ENCODE assay signal across 8 cellular contexts in the genomic region with DNA sequence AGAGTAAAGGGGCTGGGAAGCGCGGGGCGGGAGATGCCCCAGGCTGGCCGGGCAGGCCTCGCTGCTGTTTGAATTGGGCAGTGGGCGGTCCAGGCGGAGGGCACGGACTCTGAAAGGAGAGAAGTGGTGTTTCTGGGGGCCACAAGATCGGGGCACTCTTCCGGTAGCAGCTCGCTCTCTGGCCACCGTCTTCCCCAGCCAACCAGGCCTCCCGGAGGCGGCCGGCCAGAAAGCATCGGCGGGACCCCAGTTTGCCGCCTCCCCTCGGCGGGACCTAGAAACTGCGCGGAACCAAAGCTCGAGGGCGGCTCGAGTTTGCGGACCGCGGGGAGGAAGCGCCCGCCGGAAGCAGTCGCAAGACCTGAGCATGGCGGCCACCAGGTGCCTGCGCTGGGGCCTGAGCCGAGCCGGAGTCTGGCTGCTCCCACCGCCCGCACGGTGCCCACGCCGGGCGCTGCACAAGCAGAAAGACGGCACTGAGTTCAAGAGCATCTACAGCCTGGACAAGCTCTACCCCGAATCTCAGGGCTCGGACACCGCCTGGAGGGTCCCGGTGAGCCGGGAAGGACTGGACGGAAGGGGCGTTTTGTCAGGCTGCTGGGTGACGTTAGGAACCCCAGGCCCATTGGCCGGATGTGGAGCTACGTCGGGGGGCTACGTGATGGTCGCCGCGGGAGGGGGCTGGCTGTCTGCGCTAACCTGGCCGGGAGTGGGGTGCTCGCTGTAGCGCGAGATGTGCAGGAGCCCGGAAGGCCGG. TPM values are rescaled to one million over a fixed set of nuclear protein-coding genes. Genes with fewer than 3 reads are reported as not detected.
DNase-seq lines count a peak whose midpoint lies in the region; ATAC-seq and TF ChIP-seq lines count a peak whose summit lies in the region.

MRPL58 (plus strand) TSS at position 351 of the 757 bp plus-strand sequence; CDS start at position 368, 17 bp downstream.

- H2AK9ac ChIP-seq in IMR-90 (replicated peaks; ENCODE audit: low read depth, low read length, poor library complexity): peak within 1 kb of the TSS; percentile 89

- dilution Hi-C loops in IMR-90 (cut with HindIII; ENCODE audit: low sequenced_read_pairs, unreplicated experiment): no loop called here

- H3K9me3 ChIP-seq in IMR-90 (ENCODE audit: control insufficient read depth, insufficient read depth, low read length) (no peaks in the 10 kb centered on the region), Peyer's patch (no peaks in the 10 kb centered on the region), fibroblast of lung (ENCODE audit: control insufficient read depth, insufficient read depth, low read depth, low read length) (no peaks in the 10 kb centered on the region)

- H3K79me1 ChIP-seq in IMR-90 (ENCODE audit: low read depth in 1 of 2, low read length in 2 of 2): peaks cover 13 to 31% of the 10 kb centered on the region in 2 experiments

- H3K27ac Mint-ChIP-seq in activated T-helper 1 cell treated with anti-CD3 and anti-CD28 coated beads, Interleukin-12 subunit alpha, Interleukin-12 subunit beta, Interleukin-2, Interleukin-4 antibody, amounts not matched to agents 30 ng/mL and 10 ng/mL and 1 ng/mL, durations not matched to agents 14 hours and 24 hours and 36 hours: peak within 1 kb of the TSS; percentile 88
- H3K27ac Mint-ChIP-seq in naive thymus-derived CD8-positive, alpha-beta T cell: peak within 1 kb of the TSS; percentile 87 to 97 (median 94)
- peak within 1 kb of the TSS; percentile 94 for H3K27ac Mint-ChIP-seq in stimulated activated naive B cell treated with anti-CD40 and anti-IgM and Interleukin-4, amounts not matched to agents 10 μg/mL and 1 μg/mL and 100 μg/mL, for 72 hours

- DNase-seq in DMS53 treated with DMSO at 0.1 percent for 48 hours (lab: John Stamatoyannopoulos, UW; ENCODE audit: unreplicated experiment): peak; percentile 69
- peak; percentile 83 for DNase-seq in IMR-90
- peak; percentile 73 to 89 (median 87) for DNase-seq in Peyer's patch
- peak; percentile 75 for DNase-seq in activated T-helper 1 cell treated with anti-CD3 and anti-CD28 coated beads, Interleukin-12 subunit alpha, Interleukin-12 subunit beta, Interleukin-2, Interleukin-4 antibody, amounts not matched to agents 30 ng/mL and 10 ng/mL and 1 ng/mL, durations not matched to agents 14 hours and 24 hours and 36 hours (ENCODE audit: low spot score)
- DNase-seq in fibroblast of lung (ENCODE audit: low read depth in 2 of 2): peak; percentile 87 to 92
- peak; percentile 62 to 88 (median 78) for DNase-seq in naive thymus-derived CD8-positive, alpha-beta T cell
- DNase-seq in stimulated activated naive B cell treated with anti-CD40 and anti-IgM and Interleukin-4, amounts not matched to agents 10 μg/mL and 1 μg/mL and 100 μg/mL, for 72 hours: peak; percentile 85

- peaks cover 18% of the 10 kb centered on the region for H3K36me3 Mint-ChIP-seq in activated T-helper 1 cell treated with anti-CD3 and anti-CD28 coated beads, Interleukin-12 subunit alpha, Interleukin-12 subunit beta, Interleukin-2, Interleukin-4 antibody, amounts not matched to agents 30 ng/mL and 10 ng/mL and 1 ng/mL, durations not matched to agents 14 hours and 24 hours and 36 hours (ENCODE audit: low read depth)
- H3K36me3 Mint-ChIP-seq in naive thymus-derived CD8-positive, alpha-beta T cell: peaks cover 0 to 21% (median 4%) of the 10 kb centered on the region in 3 donors
- peaks cover 5 to 18% of the 10 kb centered on the region in 2 donors for H3K36me3 Mint-ChIP-seq in stimulated activated naive B cell treated with anti-CD40 and anti-IgM and Interleukin-4, amounts not matched to agents 10 μg/mL and 1 μg/mL and 100 μg/mL, for 72 hours

- peaks cover 17% of the 10 kb centered on the region for H3K4me1 Mint-ChIP-seq in activated T-helper 1 cell treated with anti-CD3 and anti-CD28 coated beads, Interleukin-12 subunit alpha, Interleukin-12 subunit beta, Interleukin-2, Interleukin-4 antibody, amounts not matched to agents 30 ng/mL and 10 ng/mL and 1 ng/mL, durations not matched to agents 14 hours and 24 hours and 36 hours (ENCODE audit: low read depth)
- peaks cover 21 to 36% (median 32%) of the 10 kb centered on the region in 4 donors for H3K4me1 Mint-ChIP-seq in naive thymus-derived CD8-positive, alpha-beta T cell
- H3K4me1 Mint-ChIP-seq in stimulated activated naive B cell treated with anti-CD40 and anti-IgM and Interleukin-4, amounts not matched to agents 10 μg/mL and 1 μg/mL and 100 μg/mL, for 72 hours: peaks cover 20 to 32% of the 10 kb centered on the region in 2 donors

- peak within 1 kb of the TSS; percentile 51 for H4K91ac ChIP-seq in IMR-90 (ENCODE audit: insufficient read depth, low read depth, low read length)

- peaks cover 16% of the 10 kb centered on the region for H3K79me2 ChIP-seq in fibroblast of lung (ENCODE audit: control insufficient read depth, insufficient read depth, low read length)

- H4K20me1 ChIP-seq in IMR-90 (ENCODE audit: insufficient read depth, low read length) (no peaks in the 10 kb centered on the region), fibroblast of lung (ENCODE audit: control insufficient read depth, extremely low read depth, insufficient read depth, low read length) (no peaks in the 10 kb centered on the region)

- TF ChIP-seq POLR2A in IMR-90 (IDR thresholded peaks at IDR 0.05; ENCODE audit: low read depth, low read length) (peak; percentile 81), Peyer's patch (IDR thresholded peaks at IDR 0.05) (no peak)

- peak within 1 kb of the TSS; percentile 16 for H3K18ac ChIP-seq in IMR-90 (ENCODE audit: low read depth, low read length)

- peak; percentile 82 for ATAC-seq in GM21529 (IDR thresholded peaks at IDR 0.05; ENCODE audit: unreplicated experiment)
- peak; percentile 95 for ATAC-seq in IMR-90 (ENCODE audit: low read depth)
- ATAC-seq in naive thymus-derived CD8-positive, alpha-beta T cell: peak; percentile 92 to 94
- peak; percentile 94 to 95 for ATAC-seq in stimulated activated naive B cell treated with anti-CD40 and anti-IgM and Interleukin-4, amounts not matched to agents 10 μg/mL and 1 μg/mL and 100 μg/mL, for 72 hours (replicated peaks)

- TF ChIP-seq CTCF in IMR-90 (conservative IDR thresholded peaks at IDR 0.05; ENCODE audit: low read depth, low read length): peak; percentile 58
- TF ChIP-seq CTCF in Peyer's patch (IDR thresholded peaks at IDR 0.05): peak; percentile 20 to 77 (median 54)
- peak; percentile 52 to 55 for TF ChIP-seq CTCF in fibroblast of lung (conservative IDR thresholded peaks at IDR 0.05 in 1 of 2, IDR thresholded peaks at IDR 0.05 in 1 of 2; ENCODE audit: low read depth in 1 of 2, low read length in 2 of 2)

- H3K27me3 Mint-ChIP-seq in activated T-helper 1 cell treated with anti-CD3 and anti-CD28 coated beads, Interleukin-12 subunit alpha, Interleukin-12 subunit beta, Interleukin-2, Interleukin-4 antibody, amounts not matched to agents 30 ng/mL and 10 ng/mL and 1 ng/mL, durations not matched to agents 14 hours and 24 hours and 36 hours (ENCODE audit: insufficient read depth): no peaks in the 10 kb centered on the region
- H3K27me3 Mint-ChIP-seq in naive thymus-derived CD8-positive, alpha-beta T cell: no peaks in the 10 kb centered on the region
- peaks cover 0 to 4% of the 10 kb centered on the region in 2 donors for H3K27me3 Mint-ChIP-seq in stimulated activated naive B cell treated with anti-CD40 and anti-IgM and Interleukin-4, amounts not matched to agents 10 μg/mL and 1 μg/mL and 100 μg/mL, for 72 hours

- peak within 1 kb of the TSS; percentile 96 for H2AFZ ChIP-seq in IMR-90 (replicated peaks; ENCODE audit: low read length, poor library complexity)
- peak within 1 kb of the TSS; percentile 94 for H2AFZ ChIP-seq in fibroblast of lung (ENCODE audit: low read length)

- peak within 1 kb of the TSS; percentile 83 for H4K5ac ChIP-seq in IMR-90 (ENCODE audit: low read depth, low read length)

- H3K36me3 ChIP-seq in IMR-90 (ENCODE audit: control insufficient read depth, insufficient read depth, low read length) (peaks cover 3% of the 10 kb centered on the region; the same call in 1 of the 2 replicates), Peyer's patch (peaks cover 0 to 11% (median 0%) of the 10 kb centered on the region in 3 donors), fibroblast of lung (ENCODE audit: control insufficient read depth, insufficient read depth, low read length) (no peaks in the 10 kb centered on the region)

- H3K9me3 Mint-ChIP-seq in activated T-helper 1 cell treated with anti-CD3 and anti-CD28 coated beads, Interleukin-12 subunit alpha, Interleukin-12 subunit beta, Interleukin-2, Interleukin-4 antibody, amounts not matched to agents 30 ng/mL and 10 ng/mL and 1 ng/mL, durations not matched to agents 14 hours and 24 hours and 36 hours: no peaks in the 10 kb centered on the region
- no peaks in the 10 kb centered on the region for H3K9me3 Mint-ChIP-seq in naive thymus-derived CD8-positive, alpha-beta T cell
- no peaks in the 10 kb centered on the region for H3K9me3 Mint-ChIP-seq in stimulated activated naive B cell treated with anti-CD40 and anti-IgM and Interleukin-4, amounts not matched to agents 10 μg/mL and 1 μg/mL and 100 μg/mL, for 72 hours

- H3K4ac ChIP-seq in IMR-90 (ENCODE audit: low read depth, low read length): peak within 1 kb of the TSS; percentile 88

- WGBS in IMR-90 (ENCODE audit: extremely low coverage in 2 of 2, insufficient read length in 1 of 2), 2 experiments: 0% methylated on average over 47 of the region's 65 CpGs; no CpG with 5 or more reads in 1 of the 2 experiments

- H3K4me3 ChIP-seq in IMR-90 (ENCODE audit: insufficient read depth, low read depth, low read length): peak within 1 kb of the TSS; percentile 84
- peak within 1 kb of the TSS; percentile 82 to 94 (median 88) for H3K4me3 ChIP-seq in Peyer's patch
- H3K4me3 ChIP-seq in fibroblast of lung (replicated peaks in 1 of 4; ENCODE audit: control extremely low read depth in 1 of 4, insufficient read depth in 1 of 4, low read depth in 3 of 4, low read length in 4 of 4): peak within 1 kb of the TSS; percentile 59 to 97 (median 92)

- H3K4me2 ChIP-seq in IMR-90 (ENCODE audit: low read depth, low read length): peak within 1 kb of the TSS; percentile 78
- peak within 1 kb of the TSS; percentile 98 for H3K4me2 ChIP-seq in fibroblast of lung (ENCODE audit: extremely low read depth, insufficient read depth, low read length)

- H3K14ac ChIP-seq in IMR-90 (replicated peaks; ENCODE audit: low read depth, low read length): peak within 1 kb of the TSS; percentile 68

- H4K8ac ChIP-seq in IMR-90 (ENCODE audit: low read depth in 2 of 2, low read length in 2 of 2): peak within 1 kb of the TSS; percentile 95

- no peak within 1 kb of the TSS for H2BK20ac ChIP-seq in IMR-90 (ENCODE audit: low read depth, low read length)

- H2BK120ac ChIP-seq in IMR-90 (ENCODE audit: low read depth, low read length): 0 out of 2 replicates have a peak within 1 kb of the TSS, but pooled peaks have one; percentile 7

- H3K23ac ChIP-seq in IMR-90 (ENCODE audit: low read depth, low read length): peak within 1 kb of the TSS; percentile 83

- peak within 1 kb of the TSS; percentile 48 for H2BK5ac ChIP-seq in IMR-90 (ENCODE audit: low read depth, low read length, poor library complexity, severe bottlenecking)

- H3K9ac ChIP-seq in IMR-90 (ENCODE audit: low read depth, low read length) (peak within 1 kb of the TSS; percentile 93), fibroblast of lung (ENCODE audit: insufficient read depth, low read length) (peak within 1 kb of the TSS; percentile 93)

- POLR2A ChIA-PET in IMR-90 (lab: Charles Lee; ENCODE audit: unreplicated experiment): interaction anchor here (0.6 to 2.2 kb wide), 5 partner anchors 10 to 108 kb away, joined by 3 to 8 read pairs (median 7); partner anchors contain the start of gene CDR2L
- POLR2A ChIA-PET in naive thymus-derived CD8-positive, alpha-beta T cell (lab: Charles Lee): interaction anchor here (0.5 to 4.0 kb wide), 29 partner anchors 10 to 597 kb away, joined by 3 to 76 read pairs (median 6); partner anchors contain the start of genes ARMC7, ATP5PD, CDR2L and GGA3

- H3K9me1 ChIP-seq in IMR-90 (ENCODE audit: insufficient read depth, low read length): 0 out of 2 replicates have a peak, but pooled peaks cover 4% of the 10 kb centered on the region

- CTCF ChIA-PET in IMR-90 (lab: Yijun Ruan, JAX): interaction anchor here (0.6 to 2.4 kb wide), 7 partner anchors 23 to 190 kb away, joined by 3 to 8 read pairs (median 4); partner anchors contain the start of genes CDR2L and USH1G

- H3K56ac ChIP-seq in IMR-90 (ENCODE audit: extremely low read depth, insufficient read depth, low read length): peak within 1 kb of the TSS; percentile 90

- H3K27me3 ChIP-seq in IMR-90 (ENCODE audit: control insufficient read depth, insufficient read depth, low read length) (no peaks in the 10 kb centered on the region), Peyer's patch (no peaks in the 10 kb centered on the region), fibroblast of lung (ENCODE audit: control insufficient read depth, insufficient read depth, low read length) (no peaks in the 10 kb centered on the region)

- peak within 1 kb of the TSS; percentile 95 for H3K4me3 Mint-ChIP-seq in activated T-helper 1 cell treated with anti-CD3 and anti-CD28 coated beads, Interleukin-12 subunit alpha, Interleukin-12 subunit beta, Interleukin-2, Interleukin-4 antibody, amounts not matched to agents 30 ng/mL and 10 ng/mL and 1 ng/mL, durations not matched to agents 14 hours and 24 hours and 36 hours
- peak within 1 kb of the TSS; percentile 89 to 97 (median 94) for H3K4me3 Mint-ChIP-seq in naive thymus-derived CD8-positive, alpha-beta T cell
- H3K4me3 Mint-ChIP-seq in stimulated activated naive B cell treated with anti-CD40 and anti-IgM and Interleukin-4, amounts not matched to agents 10 μg/mL and 1 μg/mL and 100 μg/mL, for 72 hours: peak within 1 kb of the TSS; percentile 92 to 96

- H3K4me1 ChIP-seq in IMR-90 (ENCODE audit: control insufficient read depth, insufficient read depth, low read length) (peaks cover 6% of the 10 kb centered on the region), Peyer's patch (peaks cover 0 to 23% (median 7%) of the 10 kb centered on the region in 4 donors), fibroblast of lung (ENCODE audit: control insufficient read depth, extremely low read depth, insufficient read depth, low read length) (peaks cover 11% of the 10 kb centered on the region)

- peak; percentile 45 for TF ChIP-seq RAD21 in IMR-90 (IDR thresholded peaks at IDR 0.05; ENCODE audit: low read length)

- intact Hi-C loops in IMR-90 (cut with micrococcal nuclease): loop anchor here (1.0 to 2.0 kb wide), 3 partner anchors 21 to 51 kb away; no protein-coding TSS in a partner anchor
- intact Hi-C loops in activated T-helper 1 cell treated with anti-CD3 and anti-CD28 coated beads, Interleukin-12 subunit alpha, Interleukin-12 subunit beta, Interleukin-2, Interleukin-4 antibody, amounts not matched to agents 30 ng/mL and 10 ng/mL and 1 ng/mL, durations not matched to agents 14 hours and 24 hours and 36 hours (cut with micrococcal nuclease): loop anchor here (1.0 kb wide), 5 partner anchors 23 to 249 kb away; partner anchors contain the start of genes CDR2L, GGA3 and MRPS7

- in situ Hi-C loops in IMR-90 (cut with MboI; ENCODE audit: low sequenced_read_pairs): no loop called here

- H2AK5ac ChIP-seq in IMR-90 (ENCODE audit: low read depth, low read length): 0 out of 2 replicates have a peak within 1 kb of the TSS, but pooled peaks have one; percentile 30

- BruUV-seq in IMR-90 (replicated peaks; lab: Mats Ljungman, UMichigan): no TSS peak

- H3K27ac ChIP-seq in IMR-90 (ENCODE audit: insufficient read depth, low read length) (peak within 1 kb of the TSS; percentile 86), Peyer's patch (peak within 1 kb of the TSS; percentile 59 to 88 (median 80)), fibroblast of lung (ENCODE audit: insufficient read depth, low read length) (peak within 1 kb of the TSS; percentile 86)

- no peak within 1 kb of the TSS for H2BK15ac ChIP-seq in IMR-90 (ENCODE audit: low read depth, low read length)

RNA-seq across cellular contexts. Expression of gene MRPL58, which starts in this region (rescaled TPM):
- total RNA-seq in IMR-90 (2012; rRNA removed): 42.5 and 53.9 TPM in 2 replicates
- polyA plus RNA-seq in IMR-90 (2012; rRNA removed): 49.0 and 53.0 TPM in 2 replicates
- polyA plus RNA-seq in IMR-90 (2012; cell fraction: cytosol; rRNA removed): 72.6 and 78.2 TPM in 2 replicates
- 21.8 and 25.5 TPM in 2 replicates for polyA plus RNA-seq in IMR-90 (2012; cell fraction: nucleus; rRNA removed; ENCODE audit: low replicate concordance)
- total RNA-seq in Peyer's patch: 10 to 100 TPM; 17.3 to 42.7 (median 32.2) TPM
- total RNA-seq in activated T-helper 1 cell treated with anti-CD3 and anti-CD28 coated beads, Interleukin-12 subunit alpha, Interleukin-12 subunit beta, Interleukin-2, Interleukin-4 antibody, amounts not matched to agents 30 ng/mL and 10 ng/mL and 1 ng/mL, durations not matched to agents 14 hours and 24 hours and 36 hours: 77.8 and 78.1 TPM in 2 replicates
- 26.5 and 35.2 TPM in 2 replicates for total RNA-seq in fibroblast of lung
- 49.1 and 60.8 TPM in 2 replicates for polyA plus RNA-seq in fibroblast of lung
- 42.0 and 60.0 TPM in 2 replicates for polyA plus RNA-seq in fibroblast of lung (2012)
- polyA minus RNA-seq in fibroblast of lung (ENCODE audit: low replicate concordance): 7.4 and 11.2 TPM in 2 replicates
- 10 to 100 TPM; 23.9 to 29.4 TPM for total RNA-seq in naive thymus-derived CD8-positive, alpha-beta T cell
- polyA plus RNA-seq in naive thymus-derived CD8-positive, alpha-beta T cell: 10 to 100 TPM; 44.9 to 58.1 (median 53.6) TPM

Comparison
In these comparisons a context has a peak if more than half of its experiments do, and no peak if none do; other contexts are left out.
1. Peak in every context shown above with its lines: DNase-seq, ATAC-seq, H3K4me3 ChIP-seq and H3K27ac ChIP-seq.